16 cellular contexts compared by ENCODE assay signal in the genomic region with DNA sequence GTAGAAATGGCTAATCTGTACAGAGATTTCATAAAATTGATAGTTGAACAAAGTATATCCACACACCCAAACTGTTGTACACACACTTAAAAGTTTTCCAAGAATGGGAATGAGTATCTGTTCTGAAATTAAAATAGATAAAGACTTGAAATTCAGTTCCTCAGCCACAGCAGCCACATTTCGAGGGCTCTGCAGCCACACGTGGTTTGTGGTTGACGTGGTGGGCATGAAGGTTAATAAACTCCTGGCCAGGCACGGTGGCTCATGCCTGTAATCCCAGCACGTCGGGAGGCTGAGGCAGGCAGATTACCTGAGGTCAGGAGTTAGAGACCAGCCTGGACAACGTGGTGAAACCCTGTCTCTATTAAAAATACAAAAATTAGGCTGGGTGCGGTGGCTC. TPM values are rescaled to one million over a fixed set of nuclear protein-coding genes. Genes with fewer than 3 reads are reported as not detected.
DNase-seq lines count a peak whose midpoint lies in the region; ATAC-seq and TF ChIP-seq lines count a peak whose summit lies in the region.
"Had no signal": no experiment of that assay in that cellular context is flagged by ENCODE, and none has a peak within 500 bp of the region (broad histone marks: within the 10 kb centered on the region; RNA-seq: fewer than 3 reads in every experiment).

No MANE protein-coding gene starts in this region.

- peaks cover 21% of the 10 kb centered on the region for H3K36me3 Mint-ChIP-seq in effector memory CD8-positive, alpha-beta T cell (ENCODE audit: insufficient read depth)

- H3K27me3 Mint-ChIP-seq in effector memory CD8-positive, alpha-beta T cell = no peaks in the 10 kb centered on the region

- no peak for TF ChIP-seq POLR2A in GM18505 (IDR thresholded peaks at IDR 0.05; ENCODE audit: borderline replicate concordance, extremely low read depth, insufficient read depth, insufficient read length)

- TF ChIP-seq CTCF in OCI-LY7 (conservative IDR thresholded peaks at IDR 0.05; ENCODE audit: low read length) (no peak), psoas muscle (IDR thresholded peaks at IDR 0.05) (no peak)

- peak overlapping the region; percentile 33 to 73 (median 49); a peak in 21 of 22 replicates for H3K4me2 ChIP-seq in BLaER1 treated with 17β-estradiol and CSF1 and Interleukin-3, amounts not matched to agents 10 nM and 100 nM
- H3K4me2 ChIP-seq in OCI-LY7 (ENCODE audit: low read length) = peak overlapping the region; percentile 37

- peaks cover 25 to 93% (median 55%) of the 10 kb centered on the region in 11 experiments; a peak in 19 of 22 replicates for H4K20me1 ChIP-seq in BLaER1 treated with 17β-estradiol and CSF1 and Interleukin-3, amounts not matched to agents 10 nM and 100 nM
- H4K20me1 ChIP-seq in OCI-LY7 (ENCODE audit: insufficient read depth, low read length) = no peaks in the 10 kb centered on the region

- DNase-seq in OCI-LY7 (ENCODE audit: low spot score) = no peak
- DNase-seq in effector memory CD8-positive, alpha-beta T cell = no peak
- DNase-seq in psoas muscle = peak in 1 of 2 donors; percentile 5
- DNase-seq in T-helper 1 cell = no peak
- DNase-seq: KG1, MG63, NCI-H1105, NCI-H1694 treated with DMSO at 0.1 percent for 48 hours, NCI-H446, SJCRH30 had no signal

- CTCF ChIA-PET in OCI-LY7 (lab: Charles Lee; ENCODE audit: unreplicated experiment) = no interaction called here

- H3K9ac ChIP-seq in BLaER1 treated with 17β-estradiol and CSF1 and Interleukin-3, amounts not matched to agents 10 nM and 100 nM = peak overlapping the region in 4 of 11 experiments; percentile 11 to 44 (median 24); a peak in 1 of 22 replicates

- no peak overlapping the region for H2AFZ ChIP-seq in OCI-LY7 (ENCODE audit: low read length)

- H3K4me1 Mint-ChIP-seq in effector memory CD8-positive, alpha-beta T cell (ENCODE audit: low read depth in 2 of 2) = peaks cover 57 to 84% of the 10 kb centered on the region in 2 donors

- peaks cover 9% of the 10 kb centered on the region; the same call in 1 of the 2 replicates for H3K79me2 ChIP-seq in OCI-LY7 (ENCODE audit: insufficient read depth, low read depth, low read length)

- peak overlapping the region; percentile 66 to 73 for H3K4me3 Mint-ChIP-seq in effector memory CD8-positive, alpha-beta T cell

- H3K4me3 ChIP-seq in BLaER1 treated with 17β-estradiol and CSF1 and Interleukin-3, amounts not matched to agents 10 nM and 100 nM = no peak overlapping the region
- no peak overlapping the region for H3K4me3 ChIP-seq in OCI-LY7 (ENCODE audit: low read depth, low read length, poor library complexity, severe bottlenecking)
- H3K4me3 ChIP-seq in psoas muscle = no peak overlapping the region
- H3K4me3 ChIP-seq: MG63, SJCRH30 had no signal

- peaks cover 11 to 52% (median 18%) of the 10 kb centered on the region in 11 experiments; a peak in 21 of 22 replicates for H3K36me3 ChIP-seq in BLaER1 treated with 17β-estradiol and CSF1 and Interleukin-3, amounts not matched to agents 10 nM and 100 nM
- H3K36me3 ChIP-seq in OCI-LY7 (ENCODE audit: insufficient read depth, low read length) (no peaks in the 10 kb centered on the region), psoas muscle (ENCODE audit: insufficient read depth in 1 of 2, low read depth in 1 of 2) (peaks cover 0 to 12% of the 10 kb centered on the region in 2 donors)
- H3K36me3 ChIP-seq: MG63, SJCRH30 had no signal

- peak overlapping the region; percentile 76 to 88 for H3K27ac Mint-ChIP-seq in effector memory CD8-positive, alpha-beta T cell

- peak overlapping the region in 4 of 11 experiments; percentile 12 to 40 (median 21); a peak in 1 of 22 replicates for H3K27ac ChIP-seq in BLaER1 treated with 17β-estradiol and CSF1 and Interleukin-3, amounts not matched to agents 10 nM and 100 nM
- no peak overlapping the region for H3K27ac ChIP-seq in OCI-LY7 (ENCODE audit: low read depth, low read length, poor library complexity, severe bottlenecking)
- peak overlapping the region; percentile 88 for H3K27ac ChIP-seq in psoas muscle
- H3K27ac ChIP-seq: SJCRH30 had no signal

- no peaks in the 10 kb centered on the region for H3K9me2 ChIP-seq in OCI-LY7 (ENCODE audit: insufficient read depth, low read length)

- peaks cover 51 to 86% (median 77%) of the 10 kb centered on the region in 10 experiments for H3K4me1 ChIP-seq in BLaER1 treated with 17β-estradiol and CSF1 and Interleukin-3, amounts not matched to agents 10 nM and 100 nM
- H3K4me1 ChIP-seq in OCI-LY7 (ENCODE audit: insufficient read depth, low read length, poor library complexity, severe bottlenecking) (peaks cover 25% of the 10 kb centered on the region), psoas muscle (peaks cover 29% of the 10 kb centered on the region)
- H3K4me1 ChIP-seq: SJCRH30 had no signal

- no peaks in the 10 kb centered on the region for H3K9me3 Mint-ChIP-seq in effector memory CD8-positive, alpha-beta T cell

- intact Hi-C loops in OCI-LY7 (cut with micrococcal nuclease; ENCODE audit: unreplicated experiment) = no loop called here
- intact Hi-C loops in psoas muscle (cut with DNase I) = no loop called here

- H3K27me3 ChIP-seq in BLaER1 treated with 17β-estradiol and CSF1 and Interleukin-3, amounts not matched to agents 10 nM and 100 nM = no peaks in the 10 kb centered on the region
- no peaks in the 10 kb centered on the region for H3K27me3 ChIP-seq in psoas muscle (ENCODE audit: insufficient read depth in 3 of 3, low read length in 2 of 3)
- H3K27me3 ChIP-seq: MG63, SJCRH30 had no signal

- ATAC-seq in effector memory CD8-positive, alpha-beta T cell (replicated peaks) = no peak
- ATAC-seq in psoas muscle = no peak
- no peak for ATAC-seq in GM21737 (IDR thresholded peaks at IDR 0.05; ENCODE audit: unreplicated experiment)
- no peak for ATAC-seq in GM18505 (IDR thresholded peaks at IDR 0.05; ENCODE audit: unreplicated experiment)
- ATAC-seq in GM18858 (IDR thresholded peaks at IDR 0.05; ENCODE audit: unreplicated experiment) = no peak

- no TSS peak for BruUV-seq in OCI-LY7 (replicated peaks; lab: Mats Ljungman, UMichigan)

- 70 to 85% (median 79%) methylated on average over 8 of the region's 8 CpGs for WGBS in psoas muscle, 3 donors

- no peaks in the 10 kb centered on the region for H3K9me3 ChIP-seq in BLaER1 treated with 17β-estradiol and CSF1 and Interleukin-3, amounts not matched to agents 10 nM and 100 nM (replicated peaks in 1 of 11)
- H3K9me3 ChIP-seq in OCI-LY7 (ENCODE audit: low read length) = no peaks in the 10 kb centered on the region
- H3K9me3 ChIP-seq in psoas muscle = no peaks in the 10 kb centered on the region
- H3K9me3 ChIP-seq: MG63, SJCRH30 had no signal

- POLR2A ChIA-PET in OCI-LY7 (lab: Charles Lee) = no interaction called here

RNA-seq across cellular contexts. Expression of a gene that starts 24.0 kb away (rescaled TPM):
- total RNA-seq in OCI-LY7 (2014; rRNA removed; shearing (Covaris generic)) = 19.1 and 19.9 TPM in 2 replicates
- 12.5 and 14.4 TPM in 2 replicates for total RNA-seq in OCI-LY7 (2022)
- 10 to 100 TPM; 22.1 to 41.3 (median 28.5) TPM for total RNA-seq in psoas muscle
- 10 to 100 TPM; 30.5 to 76.4 (median 46.9) TPM for polyA plus RNA-seq in psoas muscle

RNA-seq across cellular contexts. Expression of a gene that starts 51.9 kb away (rescaled TPM):
- 0.21 and 0.35 TPM in 2 replicates for total RNA-seq in OCI-LY7 (2014; rRNA removed; shearing (Covaris generic))
- total RNA-seq in OCI-LY7 (2022) = 0.61 TPM in 1 of 2 replicates, not detected in the other
- under 1 TPM in 3 of 4 donors, not detected in 1; 0.22 to 0.25 (median 0.25) TPM for total RNA-seq in psoas muscle
- under 1 TPM in 2 of 3 donors, not detected in 1; 0.14 to 0.21 TPM for polyA plus RNA-seq in psoas muscle
- total RNA-seq: H4 had no signal

RNA-seq across cellular contexts. Expression of a gene that starts 53.6 kb away (rescaled TPM):
- total RNA-seq in OCI-LY7 (2014; rRNA removed; shearing (Covaris generic)) = 39.6 and 45.2 TPM in 2 replicates
- total RNA-seq in OCI-LY7 (2022) = 52.3 and 54.5 TPM in 2 replicates
- 10 to 100 TPM; 29.1 to 48.6 (median 33.5) TPM for total RNA-seq in psoas muscle
- polyA plus RNA-seq in psoas muscle = 10 to 100 TPM; 28.8 to 56.1 (median 37.8) TPM

RNA-seq across cellular contexts. Expression of a gene that starts 55.9 kb away (rescaled TPM):
- total RNA-seq in OCI-LY7 (2014; rRNA removed; shearing (Covaris generic)) = 3.2 TPM in 1 of 2 replicates, not detected in the other
- total RNA-seq in OCI-LY7 (2022) (1.3 TPM in 1 of 2 replicates, not detected in the other), psoas muscle (not detected)
- not detected for polyA plus RNA-seq in psoas muscle
- total RNA-seq: H4, RPMI7951 had no signal
